ENCODE assay signal across 17 cellular contexts in the genomic region with DNA sequence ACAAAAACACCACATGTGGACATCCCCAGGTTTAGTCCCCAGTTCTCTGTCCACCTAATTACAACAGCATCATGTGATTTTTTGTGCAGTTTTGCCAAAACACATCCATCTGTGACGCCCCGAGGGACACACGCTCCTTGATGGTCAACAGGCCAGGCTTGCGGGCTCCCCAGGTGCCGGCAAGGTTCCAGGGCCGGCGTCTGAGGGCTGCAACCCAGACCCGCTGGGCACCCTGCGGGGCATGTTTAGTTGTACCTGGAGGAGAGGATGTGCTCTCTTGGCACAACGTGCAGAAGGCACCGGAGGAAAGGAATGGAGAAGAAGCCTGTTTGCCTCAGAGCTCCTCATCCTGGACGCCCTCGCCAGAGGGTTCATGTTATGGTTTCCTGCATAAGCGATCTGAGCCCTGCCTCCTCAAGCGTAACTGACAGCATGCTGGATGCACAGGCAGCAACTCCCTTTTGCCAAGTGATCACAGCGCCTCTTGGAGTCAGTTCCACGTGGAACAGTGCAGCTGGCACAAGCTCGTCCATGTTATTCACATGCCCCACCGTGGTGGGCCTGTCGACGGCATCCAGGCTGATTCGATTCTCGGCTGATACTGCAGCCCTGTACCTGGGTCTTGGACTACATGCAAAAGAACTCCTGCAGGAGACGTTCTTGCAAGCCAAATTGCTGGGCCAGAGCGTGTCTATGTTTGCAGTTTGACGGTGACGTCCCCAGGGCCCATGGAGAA. TPM values are rescaled to one million over a fixed set of nuclear protein-coding genes. Genes with fewer than 3 reads are reported as not detected.
A peak's percentile ranks its signal among the peaks of the same experiment; 100 is the strongest.
DNase-seq lines count a peak whose midpoint lies in the region; ATAC-seq and TF ChIP-seq lines count a peak whose summit lies in the region.
"Had no signal": no experiment of that assay in that cellular context is flagged by ENCODE, and none has a peak within 500 bp of the region (broad histone marks: within the 10 kb centered on the region; RNA-seq: fewer than 3 reads in every experiment).

No MANE protein-coding gene starts in this region.

- H3K36me3 ChIP-seq in right atrium auricular region (no peaks in the 10 kb centered on the region), left ventricle myocardium inferior (no peaks in the 10 kb centered on the region)

- no peak for ATAC-seq in central memory CD8-positive, alpha-beta T cell (replicated peaks; ENCODE audit: extremely low read depth, poor library complexity, severe bottlenecking)
- no peak for ATAC-seq in GM21723 (IDR thresholded peaks at IDR 0.05; ENCODE audit: unreplicated experiment)
- no peak for ATAC-seq in stimulated activated naive B cell treated with anti-CD40 and anti-IgM and Interleukin-4, amounts not matched to agents 10 μg/mL and 1 μg/mL and 100 μg/mL, for 72 hours (replicated peaks)
- ATAC-seq: GM23338 had no signal

- H3K4me1 ChIP-seq in right atrium auricular region (no peaks in the 10 kb centered on the region), left ventricle myocardium inferior (no peaks in the 10 kb centered on the region)

- peak; percentile 53 for DNase-seq in right atrium auricular region (ENCODE audit: low spot score)
- DNase-seq in left ventricle myocardium inferior: no peak
- DNase-seq in central memory CD8-positive, alpha-beta T cell (ENCODE audit: low spot score in 2 of 2): peak; percentile 4 to 9
- DNase-seq in mesenteric fat pad (ENCODE audit: low spot score): peak; percentile 82
- DNase-seq in ureter (ENCODE audit: low spot score): peak; percentile 32
- DNase-seq in stimulated activated naive B cell treated with anti-CD40 and anti-IgM and Interleukin-4, amounts not matched to agents 10 μg/mL and 1 μg/mL and 100 μg/mL, for 72 hours: no peak
- DNase-seq in GM10266 (ENCODE audit: extremely low spot score): no peak
- DNase-seq: activated CD4-positive, alpha-beta T cell treated with anti-CD3 and anti-CD28 coated beads, Interleukin-2, amount 50 U/mL, for 48 hours; midbrain; SHP77 treated with DMSO at 0.1 percent for 48 hours; stimulated activated CD4-positive, alpha-beta T cell treated with anti-CD3 and anti-CD28 coated beads, Interleukin-4, amount 100 ng/mL, for 4 hours; stimulated activated naive CD4-positive, alpha-beta T cell treated with Interleukin-2 at 50 U/mL for 16 hours had no signal

- no peaks in the 10 kb centered on the region for H3K27me3 ChIP-seq in right atrium auricular region
- no peaks in the 10 kb centered on the region for H3K27me3 ChIP-seq in left ventricle myocardium inferior (ENCODE audit: low read depth)

- no peak overlapping the region for H3K4me3 ChIP-seq in right atrium auricular region
- H3K4me3 ChIP-seq in left ventricle myocardium inferior: no peak overlapping the region
- H3K4me3 ChIP-seq: GM23338, hepatocyte had no signal

- H3K4me3 Mint-ChIP-seq in central memory CD8-positive, alpha-beta T cell: no peak overlapping the region
- H3K4me3 Mint-ChIP-seq in stimulated activated naive B cell treated with anti-CD40 and anti-IgM and Interleukin-4, amounts not matched to agents 10 μg/mL and 1 μg/mL and 100 μg/mL, for 72 hours: no peak overlapping the region
- H3K4me3 Mint-ChIP-seq: activated naive CD4-positive, alpha-beta T cell treated with anti-CD3 and anti-CD28 coated beads, Interleukin-2, amount 50 U/mL, for 24 hours; GM23338 had no signal

- TF ChIP-seq CTCF in right atrium auricular region (IDR thresholded peaks at IDR 0.05) (no peak), left ventricle myocardium inferior (IDR thresholded peaks at IDR 0.05; ENCODE audit: borderline replicate concordance) (no peak), GM10266 (IDR thresholded peaks at IDR 0.05; ENCODE audit: control insufficient read depth, insufficient read depth, low read depth, missing control alignments) (no peak)

- intact Hi-C loops in left ventricle myocardium inferior (cut with micrococcal nuclease): no loop called here

- H3K36me3 Mint-ChIP-seq in central memory CD8-positive, alpha-beta T cell (ENCODE audit: insufficient read depth): no peaks in the 10 kb centered on the region
- H3K36me3 Mint-ChIP-seq in stimulated activated naive B cell treated with anti-CD40 and anti-IgM and Interleukin-4, amounts not matched to agents 10 μg/mL and 1 μg/mL and 100 μg/mL, for 72 hours: no peaks in the 10 kb centered on the region
- H3K36me3 Mint-ChIP-seq: activated naive CD4-positive, alpha-beta T cell treated with anti-CD3 and anti-CD28 coated beads, Interleukin-2, amount 50 U/mL, for 24 hours had no signal

- H3K27ac ChIP-seq in right atrium auricular region (no peak overlapping the region), left ventricle myocardium inferior (replicated peaks) (no peak overlapping the region)
- H3K27ac ChIP-seq: epithelial cell of prostate, hepatocyte had no signal

- no peaks in the 10 kb centered on the region for H3K4me1 Mint-ChIP-seq in central memory CD8-positive, alpha-beta T cell
- no peaks in the 10 kb centered on the region for H3K4me1 Mint-ChIP-seq in stimulated activated naive B cell treated with anti-CD40 and anti-IgM and Interleukin-4, amounts not matched to agents 10 μg/mL and 1 μg/mL and 100 μg/mL, for 72 hours
- H3K4me1 Mint-ChIP-seq: activated naive CD4-positive, alpha-beta T cell treated with anti-CD3 and anti-CD28 coated beads, Interleukin-2, amount 50 U/mL, for 24 hours; GM23338 had no signal

- H3K27ac Mint-ChIP-seq in central memory CD8-positive, alpha-beta T cell (ENCODE audit: low read depth): no peak overlapping the region
- no peak overlapping the region for H3K27ac Mint-ChIP-seq in stimulated activated naive B cell treated with anti-CD40 and anti-IgM and Interleukin-4, amounts not matched to agents 10 μg/mL and 1 μg/mL and 100 μg/mL, for 72 hours
- H3K27ac Mint-ChIP-seq: activated naive CD4-positive, alpha-beta T cell treated with anti-CD3 and anti-CD28 coated beads, Interleukin-2, amount 50 U/mL, for 24 hours; GM23338 had no signal

- no peaks in the 10 kb centered on the region for H3K9me3 Mint-ChIP-seq in central memory CD8-positive, alpha-beta T cell
- H3K9me3 Mint-ChIP-seq in stimulated activated naive B cell treated with anti-CD40 and anti-IgM and Interleukin-4, amounts not matched to agents 10 μg/mL and 1 μg/mL and 100 μg/mL, for 72 hours: no peaks in the 10 kb centered on the region
- H3K9me3 Mint-ChIP-seq: activated naive CD4-positive, alpha-beta T cell treated with anti-CD3 and anti-CD28 coated beads, Interleukin-2, amount 50 U/mL, for 24 hours; GM23338 had no signal

- peaks cover 18% of the 10 kb centered on the region for H3K27me3 Mint-ChIP-seq in central memory CD8-positive, alpha-beta T cell
- H3K27me3 Mint-ChIP-seq in stimulated activated naive B cell treated with anti-CD40 and anti-IgM and Interleukin-4, amounts not matched to agents 10 μg/mL and 1 μg/mL and 100 μg/mL, for 72 hours: peaks cover 10 to 12% of the 10 kb centered on the region in 2 donors
- H3K27me3 Mint-ChIP-seq: activated naive CD4-positive, alpha-beta T cell treated with anti-CD3 and anti-CD28 coated beads, Interleukin-2, amount 50 U/mL, for 24 hours had no signal

- H3K9me3 ChIP-seq in right atrium auricular region (no peaks in the 10 kb centered on the region), left ventricle myocardium inferior (replicated peaks) (no peaks in the 10 kb centered on the region)

RNA-seq across cellular contexts. Expression of a gene that starts 41.6 kb away (rescaled TPM):
- total RNA-seq in right atrium auricular region (under 1 TPM; 0.20 to 0.44 TPM), left ventricle myocardium inferior (1.7 TPM), mesenteric fat pad (0.48 TPM), ureter (1.1 TPM)

Comparison
In these comparisons a context has a peak if more than half of its experiments do, and no peak if none do; other contexts are left out.
1. DNase-seq: peak in right atrium auricular region (single experiment), central memory CD8-positive, alpha-beta T cell (2 of 2), mesenteric fat pad (single experiment) and ureter (single experiment); none in left ventricle myocardium inferior (single experiment), stimulated activated naive B cell treated with anti-CD40 and anti-IgM and Interleukin-4, amounts not matched to agents 10 μg/mL and 1 μg/mL and 100 μg/mL, for 72 hours (single experiment) and GM10266 (single experiment).